ENCODE assay signal across 8 cellular contexts in the genomic region with DNA sequence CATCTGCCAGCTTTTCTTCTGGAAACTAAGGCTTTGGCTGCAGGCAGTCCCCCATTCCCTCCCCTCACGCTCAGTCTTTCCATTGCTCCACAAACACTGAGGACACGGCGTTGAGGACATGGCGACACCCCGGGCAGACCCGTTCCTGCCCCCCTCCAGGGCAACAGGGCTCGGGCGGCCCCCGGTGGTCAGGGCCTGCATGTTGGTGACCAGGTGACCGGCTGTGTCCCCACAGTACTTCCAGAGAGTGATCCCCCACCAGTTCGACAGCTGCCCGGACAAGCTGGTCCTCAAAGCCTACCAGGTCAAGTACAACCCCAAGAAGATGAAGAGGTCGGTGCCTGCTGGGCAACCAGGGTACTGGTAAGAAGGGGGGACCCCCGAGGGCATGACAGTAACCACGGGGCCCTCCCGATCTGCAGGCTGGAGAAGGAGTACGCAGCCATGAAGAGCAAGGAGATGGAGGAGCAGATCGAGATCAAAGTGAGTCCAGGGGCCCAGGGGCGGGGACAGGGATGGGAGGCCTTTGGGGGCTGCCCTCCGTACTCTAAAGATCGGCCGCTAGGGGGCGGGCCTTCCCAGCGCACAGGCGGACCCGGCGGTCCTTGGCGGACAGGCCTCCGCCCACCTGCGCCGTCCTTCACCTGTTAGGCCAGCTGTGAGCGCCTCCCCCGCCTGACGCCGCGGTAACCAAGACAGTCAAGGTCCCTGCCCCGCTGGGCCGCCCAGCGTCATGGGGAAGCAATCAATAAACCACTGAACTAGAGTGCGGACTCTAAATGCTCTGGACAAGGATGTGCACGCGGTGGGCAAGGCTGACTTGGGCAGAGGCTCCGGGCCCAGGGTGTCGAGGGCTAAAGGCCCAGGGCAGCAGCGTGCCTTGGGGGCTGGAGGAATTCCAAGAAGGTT. TPM values are rescaled to one million over a fixed set of nuclear protein-coding genes. Genes with fewer than 3 reads are reported as not detected.
DNase-seq lines count a peak whose midpoint lies in the region; ATAC-seq and TF ChIP-seq lines count a peak whose summit lies in the region.

No MANE protein-coding gene starts in this region.

- no peaks in the 10 kb centered on the region for H3K4me1 ChIP-seq in adipocyte (ENCODE audit: control insufficient read depth, insufficient read depth, low read length)

- no peaks in the 10 kb centered on the region for H3K27me3 ChIP-seq in GM06990 (replicated peaks; ENCODE audit: control insufficient read depth, insufficient read depth, low read length)
- no peaks in the 10 kb centered on the region for H3K27me3 ChIP-seq in adipocyte (replicated peaks; ENCODE audit: control insufficient read depth, insufficient read depth, low read length)

- intact Hi-C loops in left ventricle myocardium superior (cut with micrococcal nuclease): no loop called here

- peak; percentile 90 for TF ChIP-seq CTCF in GM06990 (IDR thresholded peaks at IDR 0.05; ENCODE audit: insufficient read depth, low read length, poor library complexity, severe bottlenecking)
- peak; percentile 77 for TF ChIP-seq CTCF in NB4 (IDR thresholded peaks at IDR 0.05; ENCODE audit: low read depth, low read length)

- TF ChIP-seq POLR2A in NB4 (IDR thresholded peaks at IDR 0.05; ENCODE audit: extremely low read depth, insufficient read length): no peak

- H3K9me3 ChIP-seq in adipocyte (ENCODE audit: control insufficient read depth, low read length): no peaks in the 10 kb centered on the region

- H3K36me3 ChIP-seq in GM06990 (ENCODE audit: control insufficient read depth, insufficient read depth, low read length) (no peaks in the 10 kb centered on the region), adipocyte (ENCODE audit: control insufficient read depth, insufficient read depth, low read length, severe bottlenecking) (no peaks in the 10 kb centered on the region)

- no peak overlapping the region for H3K4me3 ChIP-seq in GM06990 (replicated peaks; ENCODE audit: low read depth, low read length)
- H3K4me3 ChIP-seq in NB4 (ENCODE audit: low read depth, low read length): no peak overlapping the region
- H3K4me3 ChIP-seq in adipocyte (ENCODE audit: low read length): no peak overlapping the region

- ATAC-seq in left ventricle myocardium superior (peak; percentile 67), GM19467 (IDR thresholded peaks at IDR 0.05; ENCODE audit: unreplicated experiment) (no peak)

- H3K9ac ChIP-seq in adipocyte (ENCODE audit: low read length): no peak overlapping the region

- DNase-seq in GM06990 (ENCODE audit: extremely low read depth, insufficient read length) (peak; percentile 73), NB4 (ENCODE audit: low read depth) (peak; percentile 80), SW480 (ENCODE audit: low spot score) (peak; percentile 88), adipocyte (ENCODE audit: low read depth) (peak; percentile 85), left ventricle myocardium superior (peak; percentile 78), retina (peak; percentile 91), ureter (ENCODE audit: low spot score) (no peak)

RNA-seq across cellular contexts. Expression of a gene that starts 21.1 kb away (rescaled TPM):
- total RNA-seq in left ventricle myocardium superior (0.15 TPM), ureter (2.0 TPM)

RNA-seq across cellular contexts. Expression of a gene that starts 23.1 kb away (rescaled TPM):
- total RNA-seq in left ventricle myocardium superior (23.5 TPM), ureter (15.9 TPM)

RNA-seq across cellular contexts. Expression of a gene that starts 35.2 kb away (rescaled TPM):
- total RNA-seq in left ventricle myocardium superior (3.1 TPM), ureter (8.5 TPM)

RNA-seq across cellular contexts. Expression of a gene that starts 50.6 kb away (rescaled TPM):
- 30.4 TPM for total RNA-seq in left ventricle myocardium superior
- 35.1 TPM for total RNA-seq in ureter
